Comparison of ENCODE assay signal across 2 cellular contexts in genomic region chr1:15175324-15176094, GRCh38. TPM values are rescaled to one million over a fixed set of nuclear protein-coding genes. Genes with fewer than 3 reads are reported as not detected.
"Had no signal": no experiment of that assay in that cellular context is flagged by ENCODE, and none has a peak within 500 bp of the region (broad histone marks: within the 10 kb centered on the region; RNA-seq: fewer than 3 reads in every experiment).

No MANE protein-coding gene starts in this region.

RNA-seq across cellular contexts. Expression of gene TMEM51, which starts 22.0 kb away (rescaled TPM):
- total RNA-seq: activated CD8-positive, alpha-beta memory T cell treated with anti-CD3 and anti-CD28 coated beads for 36 hours; natural killer cell treated with Interleukin-12 subunit alpha and Interleukin-12 subunit beta and Interleukin-15 and Interleukin-18, amount 100 ng/mL, for 72 hours had no signal
